ENCODE assay signal across 8 cellular contexts in the genomic region with DNA sequence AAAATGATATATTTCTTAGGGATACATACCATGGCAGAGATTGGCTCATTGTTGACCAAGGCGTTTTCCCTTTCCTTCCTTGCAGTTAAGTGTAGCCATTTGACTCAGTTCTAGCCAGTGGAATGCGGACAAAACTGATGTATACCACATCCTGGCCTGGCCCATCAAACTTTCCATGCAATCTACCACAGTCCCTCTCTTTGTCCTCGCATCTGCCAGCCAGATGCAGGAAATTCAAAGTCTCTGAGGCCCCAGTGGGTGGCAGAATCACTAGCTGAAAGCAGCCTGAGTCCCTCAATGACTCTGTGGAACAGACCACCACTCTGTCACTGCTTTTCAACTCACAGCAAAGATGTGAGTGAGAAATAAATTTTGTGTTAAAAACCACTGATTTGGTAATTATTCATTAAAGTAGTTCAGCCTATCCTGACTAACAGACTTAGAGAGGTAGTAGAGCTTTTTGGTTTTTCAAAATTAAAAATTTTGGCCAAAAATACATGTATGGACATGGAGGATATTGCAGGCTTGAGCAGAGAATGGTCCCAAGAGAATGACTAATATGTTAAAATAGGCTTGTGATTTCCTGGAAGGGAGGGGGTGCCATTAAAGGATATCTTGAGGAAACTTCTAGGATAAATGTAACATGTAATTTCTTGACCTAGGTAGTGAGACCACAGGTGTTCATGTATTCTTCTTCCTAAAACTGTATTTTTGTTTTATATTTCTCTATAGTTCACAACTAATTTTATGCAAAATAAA. TPM values are rescaled to one million over a fixed set of nuclear protein-coding genes. Genes with fewer than 3 reads are reported as not detected.
DNase-seq lines count a peak whose midpoint lies in the region; ATAC-seq and TF ChIP-seq lines count a peak whose summit lies in the region.

No MANE protein-coding gene starts in this region.

- ATAC-seq in GM21423 (IDR thresholded peaks at IDR 0.05; ENCODE audit: unreplicated experiment) (peak; percentile 54), HG02610 (IDR thresholded peaks at IDR 0.05; ENCODE audit: unreplicated experiment) (no peak)

- H3K27ac ChIP-seq in SJSA1, result peak overlapping the region; percentile 66
- peak overlapping the region in 1 of 2 donors; percentile 3 for H3K27ac ChIP-seq in right atrium auricular region

- peaks cover 20% of the 10 kb centered on the region for H3K4me1 ChIP-seq in SJSA1 (replicated peaks)
- H3K4me1 ChIP-seq in right atrium auricular region, result peaks cover 0 to 9% of the 10 kb centered on the region in 2 donors

- H3K27me3 ChIP-seq in SJSA1 (replicated peaks) (no peaks in the 10 kb centered on the region), right atrium auricular region (no peaks in the 10 kb centered on the region)

- TF ChIP-seq CTCF in right atrium auricular region (IDR thresholded peaks at IDR 0.05), result no peak

- H3K36me3 ChIP-seq in SJSA1 (peaks cover 51% of the 10 kb centered on the region), right atrium auricular region (peaks cover 12% of the 10 kb centered on the region)

- no peak overlapping the region for H3K4me3 ChIP-seq in SJSA1
- H3K4me3 ChIP-seq in right atrium auricular region, result no peak overlapping the region

- DNase-seq in AG20443 (ENCODE audit: low spot score) (peak; percentile 74), SJSA1 (ENCODE audit: low read depth in 1 of 2, low spot score in 2 of 2) (peak; percentile 64 to 67), fibroblast of the conjunctiva (ENCODE audit: low read depth) (peak; percentile 37), NK-92 (lab: John Stamatoyannopoulos, UW; ENCODE audit: unreplicated experiment) (no peak), NCI-H82 treated with DMSO at 0.1 percent for 48 hours (lab: John Stamatoyannopoulos, UW; ENCODE audit: unreplicated experiment) (no peak), right atrium auricular region (ENCODE audit: low spot score) (no peak)

- H3K9me3 ChIP-seq in SJSA1 (replicated peaks) (no peaks in the 10 kb centered on the region), right atrium auricular region (no peaks in the 10 kb centered on the region)

RNA-seq across cellular contexts. Expression of a gene that starts 10.9 kb away (rescaled TPM):
- total RNA-seq in SJSA1 (2014; rRNA removed; shearing (Covaris generic)), result 60.6 and 67.5 TPM in 2 replicates
- 100 to 1,000 TPM in 1 of 2 donors, 10 to 100 TPM in 1; 82.3 to 142 TPM for total RNA-seq in right atrium auricular region

Comparison
In these comparisons a context has a peak if more than half of its experiments do, and no peak if none do; other contexts are left out.
1. DNase-seq: peak in AG20443 (single experiment), SJSA1 (2 of 2) and fibroblast of the conjunctiva (single experiment); none in NK-92 (single experiment), NCI-H82 treated with DMSO at 0.1 percent for 48 hours (single experiment) and right atrium auricular region (single experiment).